ENCODE assay signal across 25 cellular contexts in the genomic region with DNA sequence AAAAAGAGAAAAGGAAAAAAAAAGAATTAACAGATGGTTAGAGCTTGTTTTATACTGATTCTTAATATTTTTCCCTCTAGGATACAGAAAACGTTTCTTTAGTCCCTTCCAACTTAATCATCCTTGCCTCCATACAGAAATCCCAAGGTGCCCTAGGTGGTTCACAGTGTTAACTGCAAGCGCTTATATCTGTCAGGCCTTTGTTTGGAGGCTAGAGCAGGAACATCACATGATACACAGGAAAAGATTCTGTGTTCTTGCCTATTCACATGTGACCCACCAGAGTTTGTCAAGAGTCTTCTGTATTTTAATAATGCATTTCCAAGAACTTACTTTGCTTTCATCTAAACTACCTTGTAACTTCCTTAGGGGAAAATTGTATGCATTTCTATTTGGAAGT.
"Had no signal": no experiment of that assay in that cellular context is flagged by ENCODE, and none has a peak within 500 bp of the region (broad histone marks: within the 10 kb centered on the region; RNA-seq: fewer than 3 reads in every experiment).

No MANE protein-coding gene starts in this region.

- ATAC-seq: mucosa of descending colon; naive thymus-derived CD4-positive, alpha-beta T cell; sciatic nerve; stimulated activated naive CD8-positive, alpha-beta T cell treated with anti-CD3 and anti-CD28 coated beads, Interleukin-15, amount 100 ng/mL, for 72 hours had no signal

- H3K27me3 ChIP-seq: colonic mucosa, esophagus squamous epithelium, ovary, suprapubic skin, transverse colon, vagina had no signal

- H3K4me1 ChIP-seq: colonic mucosa, esophagus squamous epithelium, suprapubic skin, transverse colon, vagina had no signal

- H3K36me3 Mint-ChIP-seq: memory B cell; naive thymus-derived CD4-positive, alpha-beta T cell had no signal

- H3K9me3 ChIP-seq: colonic mucosa, esophagus squamous epithelium, mucosa of descending colon, ovary, suprapubic skin, transverse colon, vagina had no signal

- H3K4me3 ChIP-seq: colonic mucosa, esophagus squamous epithelium, lung, mucosa of descending colon, ovary, smooth muscle cell, suprapubic skin, transverse colon, vagina had no signal

- H3K27ac Mint-ChIP-seq: dendritic cell treated with granulocyte-macrophage colony-stimulating factor and Interleukin-4, amounts not matched to agents 40 ng/mL and 50 ng/mL, for 4 days; memory B cell; naive thymus-derived CD4-positive, alpha-beta T cell; nephron; stimulated activated naive CD8-positive, alpha-beta T cell treated with anti-CD3 and anti-CD28 coated beads, Interleukin-15, amount 100 ng/mL, for 72 hours had no signal

- H3K27ac ChIP-seq: colonic mucosa, esophagus squamous epithelium, ovary, suprapubic skin, transverse colon, vagina had no signal

- H3K9me3 Mint-ChIP-seq: dendritic cell treated with granulocyte-macrophage colony-stimulating factor and Interleukin-4, amounts not matched to agents 40 ng/mL and 50 ng/mL, for 4 days; memory B cell; naive thymus-derived CD4-positive, alpha-beta T cell; nephron; stimulated activated naive CD8-positive, alpha-beta T cell treated with anti-CD3 and anti-CD28 coated beads, Interleukin-15, amount 100 ng/mL, for 72 hours had no signal

- DNase-seq: colonic mucosa; effector CD8-positive, alpha-beta T cell; esophagus squamous epithelium; foreskin melanocyte; glutamatergic neuron; mucosa of descending colon; naive thymus-derived CD4-positive, alpha-beta T cell; nucleus accumbens; ovary; retina; stimulated activated CD4-positive, alpha-beta T cell treated with anti-CD3 and anti-CD28 coated beads, Interleukin-12 subunit alpha, Interleukin-12 subunit beta, amount 100 ng/mL, for 4 hours; stimulated activated CD4-positive, alpha-beta T cell treated with anti-CD3 and anti-CD28 coated beads, Interleukin-1b, Interleukin-23, amount 100 ng/mL, for 48 hours; stimulated activated CD4-positive, alpha-beta T cell treated with anti-CD3 and anti-CD28 coated beads, Interleukin-4, amount 100 ng/mL, for 1 hour; stimulated activated CD8-positive, alpha-beta memory T cell treated with anti-CD3 and anti-CD28 coated beads, Interleukin-4, amount 100 ng/mL, for 48 hours; stimulated activated naive CD4-positive, alpha-beta T cell; stimulated activated naive CD8-positive, alpha-beta T cell treated with anti-CD3 and anti-CD28 coated beads, Interleukin-15, amount 100 ng/mL, for 72 hours; transverse colon had no signal

- H3K4me3 Mint-ChIP-seq: dendritic cell treated with granulocyte-macrophage colony-stimulating factor and Interleukin-4, amounts not matched to agents 40 ng/mL and 50 ng/mL, for 4 days; memory B cell; naive thymus-derived CD4-positive, alpha-beta T cell; nephron; stimulated activated naive CD8-positive, alpha-beta T cell treated with anti-CD3 and anti-CD28 coated beads, Interleukin-15, amount 100 ng/mL, for 72 hours had no signal

- H3K4me1 Mint-ChIP-seq: memory B cell; stimulated activated naive CD8-positive, alpha-beta T cell treated with anti-CD3 and anti-CD28 coated beads, Interleukin-15, amount 100 ng/mL, for 72 hours had no signal

- H3K36me3 ChIP-seq: colonic mucosa, esophagus squamous epithelium, ovary, suprapubic skin, transverse colon, vagina had no signal

- H3K27me3 Mint-ChIP-seq: dendritic cell treated with granulocyte-macrophage colony-stimulating factor and Interleukin-4, amounts not matched to agents 40 ng/mL and 50 ng/mL, for 4 days; memory B cell; stimulated activated naive CD8-positive, alpha-beta T cell treated with anti-CD3 and anti-CD28 coated beads, Interleukin-15, amount 100 ng/mL, for 72 hours had no signal
